ENCODE assay signal across 8 cellular contexts in genomic region chr6:105482227-105482839, GRCh38.
DNase-seq lines count a peak whose midpoint lies in the region; ATAC-seq and TF ChIP-seq lines count a peak whose summit lies in the region.

No MANE protein-coding gene starts in this region.

- H3K9me3 ChIP-seq in DND-41 (ENCODE audit: insufficient read depth, low read length, severe bottlenecking) (peaks cover 2% of the 10 kb centered on the region), psoas muscle (peaks cover under 1% of the 10 kb centered on the region)

- no peak overlapping the region for H3K9ac ChIP-seq in DND-41 (ENCODE audit: low read depth, low read length)

- H3F3A ChIP-seq in GM23338 (replicated peaks; ENCODE audit: low read depth), result no peaks in the 10 kb centered on the region

- H3K27me3 ChIP-seq in DND-41 (ENCODE audit: insufficient read depth, low read length, poor library complexity) (no peaks in the 10 kb centered on the region), psoas muscle (ENCODE audit: insufficient read depth in 3 of 3, low read length in 2 of 3) (no peaks in the 10 kb centered on the region), GM23338 (ENCODE audit: insufficient read depth) (no peaks in the 10 kb centered on the region)

- H3K36me3 Mint-ChIP-seq in GM23338 (ENCODE audit: low read depth), result no peaks in the 10 kb centered on the region

- H3K4me1 ChIP-seq in DND-41 (ENCODE audit: insufficient read depth, low read length) (peaks cover 29% of the 10 kb centered on the region), psoas muscle (no peaks in the 10 kb centered on the region), GM23338 (ENCODE audit: insufficient read depth) (no peaks in the 10 kb centered on the region)

- 35 to 43% (median 41%) methylated on average over 2 of the region's 2 CpGs for WGBS in psoas muscle, 3 donors

- no peaks in the 10 kb centered on the region for H3K27me3 Mint-ChIP-seq in GM23338 (ENCODE audit: insufficient read depth, low read depth, poor library complexity)

- DNase-seq in DND-41, result peak; percentile 29
- DNase-seq in NCI-H1105 (lab: John Stamatoyannopoulos, UW), result peak; percentile 8
- DNase-seq in cardiac fibroblast (ENCODE audit: low read depth in 2 of 2), result peak; percentile 48 to 78
- DNase-seq in psoas muscle, result peak; percentile 21 to 69
- DNase-seq in GM23338 (ENCODE audit: low spot score), result no peak
- DNase-seq in GM19240 (ENCODE audit: insufficient read length, low spot score), result no peak
- DNase-seq in DMS114 treated with DMSO at 0.1 percent for 48 hours (lab: John Stamatoyannopoulos, UW; ENCODE audit: unreplicated experiment), result no peak
- no peak for DNase-seq in ecto neural progenitor cell (ENCODE audit: low spot score)

- TF ChIP-seq CTCF in DND-41 (IDR thresholded peaks at IDR 0.05; ENCODE audit: borderline replicate concordance, extremely low read depth, low read length, poor library complexity, severe bottlenecking), result no peak
- no peak for TF ChIP-seq CTCF in cardiac fibroblast (IDR thresholded peaks at IDR 0.05; ENCODE audit: low read depth, low read length)
- TF ChIP-seq CTCF in psoas muscle (IDR thresholded peaks at IDR 0.05), result no peak
- no peak for TF ChIP-seq CTCF in GM23338 (conservative IDR thresholded peaks at IDR 0.05; ENCODE audit: low read depth in 2 of 2)

- H3K27ac ChIP-seq in DND-41 (ENCODE audit: low read length), result peak overlapping the region; percentile 41
- no peak overlapping the region for H3K27ac ChIP-seq in psoas muscle
- no peak overlapping the region for H3K27ac ChIP-seq in GM23338 (ENCODE audit: low read depth)

- H3K79me2 ChIP-seq in DND-41 (ENCODE audit: insufficient read depth, low read length), result no peaks in the 10 kb centered on the region
- H3K79me2 ChIP-seq in GM23338 (replicated peaks; ENCODE audit: insufficient read depth), result no peaks in the 10 kb centered on the region

- peak overlapping the region; percentile 21; the same call in 1 of the 2 replicates for H3K4me2 ChIP-seq in DND-41 (ENCODE audit: insufficient read depth, low read length)
- H3K4me2 ChIP-seq in GM23338, result no peak overlapping the region

- no peaks in the 10 kb centered on the region for H3K36me3 ChIP-seq in DND-41 (ENCODE audit: insufficient read depth, low read length)
- no peaks in the 10 kb centered on the region for H3K36me3 ChIP-seq in psoas muscle (ENCODE audit: insufficient read depth in 1 of 2, low read depth in 1 of 2)
- H3K36me3 ChIP-seq in GM23338 (ENCODE audit: insufficient read depth), result no peaks in the 10 kb centered on the region

- H4K20me1 ChIP-seq in DND-41 (ENCODE audit: insufficient read depth, low read length) (no peaks in the 10 kb centered on the region), GM23338 (replicated peaks; ENCODE audit: insufficient read depth) (no peaks in the 10 kb centered on the region)

- no peak overlapping the region for H2AFZ ChIP-seq in DND-41 (ENCODE audit: low read depth, low read length)
- H2AFZ ChIP-seq in GM23338, result no peak overlapping the region

- no peaks in the 10 kb centered on the region for H3K9me3 Mint-ChIP-seq in GM23338

- ATAC-seq in DND-41 (ENCODE audit: insufficient read depth, low read depth), result peak; percentile 46; the same call in 1 of the 3 replicates
- ATAC-seq in psoas muscle, result no peak
- no peak for ATAC-seq in GM23338

- H3K27ac Mint-ChIP-seq in GM23338, result no peak overlapping the region

- peaks cover 3% of the 10 kb centered on the region; the same call in 2 of the 3 replicates for H3K4me1 Mint-ChIP-seq in GM23338

- H3K4me3 ChIP-seq in DND-41 (ENCODE audit: low read depth in 1 of 2, low read length in 2 of 2) (no peak overlapping the region), cardiac fibroblast (replicated peaks in 1 of 2; ENCODE audit: low read depth in 2 of 2, low read length in 2 of 2) (no peak overlapping the region), psoas muscle (no peak overlapping the region), GM23338 (no peak overlapping the region)

- H3K4me3 Mint-ChIP-seq in GM23338, result no peak overlapping the region

- H3K9me2 ChIP-seq in GM23338 (ENCODE audit: insufficient read depth), result no peaks in the 10 kb centered on the region; the same call in 1 of the 2 replicates

- intact Hi-C loops in psoas muscle (cut with DNase I), result loop anchor here (5.0 to 10.0 kb wide), 3 partner anchors 742 to 822 kb away; no protein-coding TSS in a partner anchor

TF ChIP-seq in GM23338, 12 proteins besides CTCF, POLR2A, EP300 and RAD21 (continues in another document):
- no peak for TF ChIP-seq EZH2 (IDR thresholded peaks at IDR 0.05; ENCODE audit: low read depth, unreplicated experiment)
- TF ChIP-seq CREB1 (CRISPR knock-in tag; IDR thresholded peaks at IDR 0.05; ENCODE audit: low read depth), result no peak
- TF ChIP-seq, protein P1, sequence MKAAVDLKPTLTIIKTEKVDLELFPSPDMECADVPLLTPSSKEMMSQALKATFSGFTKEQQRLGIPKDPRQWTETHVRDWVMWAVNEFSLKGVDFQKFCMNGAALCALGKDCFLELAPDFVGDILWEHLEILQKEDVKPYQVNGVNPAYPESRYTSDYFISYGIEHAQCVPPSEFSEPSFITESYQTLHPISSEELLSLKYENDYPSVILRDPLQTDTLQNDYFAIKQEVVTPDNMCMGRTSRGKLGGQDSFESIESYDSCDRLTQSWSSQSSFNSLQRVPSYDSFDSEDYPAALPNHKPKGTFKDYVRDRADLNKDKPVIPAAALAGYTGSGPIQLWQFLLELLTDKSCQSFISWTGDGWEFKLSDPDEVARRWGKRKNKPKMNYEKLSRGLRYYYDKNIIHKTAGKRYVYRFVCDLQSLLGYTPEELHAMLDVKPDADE (IDR thresholded peaks at IDR 0.05), result no peak
- TF ChIP-seq, protein P2, sequence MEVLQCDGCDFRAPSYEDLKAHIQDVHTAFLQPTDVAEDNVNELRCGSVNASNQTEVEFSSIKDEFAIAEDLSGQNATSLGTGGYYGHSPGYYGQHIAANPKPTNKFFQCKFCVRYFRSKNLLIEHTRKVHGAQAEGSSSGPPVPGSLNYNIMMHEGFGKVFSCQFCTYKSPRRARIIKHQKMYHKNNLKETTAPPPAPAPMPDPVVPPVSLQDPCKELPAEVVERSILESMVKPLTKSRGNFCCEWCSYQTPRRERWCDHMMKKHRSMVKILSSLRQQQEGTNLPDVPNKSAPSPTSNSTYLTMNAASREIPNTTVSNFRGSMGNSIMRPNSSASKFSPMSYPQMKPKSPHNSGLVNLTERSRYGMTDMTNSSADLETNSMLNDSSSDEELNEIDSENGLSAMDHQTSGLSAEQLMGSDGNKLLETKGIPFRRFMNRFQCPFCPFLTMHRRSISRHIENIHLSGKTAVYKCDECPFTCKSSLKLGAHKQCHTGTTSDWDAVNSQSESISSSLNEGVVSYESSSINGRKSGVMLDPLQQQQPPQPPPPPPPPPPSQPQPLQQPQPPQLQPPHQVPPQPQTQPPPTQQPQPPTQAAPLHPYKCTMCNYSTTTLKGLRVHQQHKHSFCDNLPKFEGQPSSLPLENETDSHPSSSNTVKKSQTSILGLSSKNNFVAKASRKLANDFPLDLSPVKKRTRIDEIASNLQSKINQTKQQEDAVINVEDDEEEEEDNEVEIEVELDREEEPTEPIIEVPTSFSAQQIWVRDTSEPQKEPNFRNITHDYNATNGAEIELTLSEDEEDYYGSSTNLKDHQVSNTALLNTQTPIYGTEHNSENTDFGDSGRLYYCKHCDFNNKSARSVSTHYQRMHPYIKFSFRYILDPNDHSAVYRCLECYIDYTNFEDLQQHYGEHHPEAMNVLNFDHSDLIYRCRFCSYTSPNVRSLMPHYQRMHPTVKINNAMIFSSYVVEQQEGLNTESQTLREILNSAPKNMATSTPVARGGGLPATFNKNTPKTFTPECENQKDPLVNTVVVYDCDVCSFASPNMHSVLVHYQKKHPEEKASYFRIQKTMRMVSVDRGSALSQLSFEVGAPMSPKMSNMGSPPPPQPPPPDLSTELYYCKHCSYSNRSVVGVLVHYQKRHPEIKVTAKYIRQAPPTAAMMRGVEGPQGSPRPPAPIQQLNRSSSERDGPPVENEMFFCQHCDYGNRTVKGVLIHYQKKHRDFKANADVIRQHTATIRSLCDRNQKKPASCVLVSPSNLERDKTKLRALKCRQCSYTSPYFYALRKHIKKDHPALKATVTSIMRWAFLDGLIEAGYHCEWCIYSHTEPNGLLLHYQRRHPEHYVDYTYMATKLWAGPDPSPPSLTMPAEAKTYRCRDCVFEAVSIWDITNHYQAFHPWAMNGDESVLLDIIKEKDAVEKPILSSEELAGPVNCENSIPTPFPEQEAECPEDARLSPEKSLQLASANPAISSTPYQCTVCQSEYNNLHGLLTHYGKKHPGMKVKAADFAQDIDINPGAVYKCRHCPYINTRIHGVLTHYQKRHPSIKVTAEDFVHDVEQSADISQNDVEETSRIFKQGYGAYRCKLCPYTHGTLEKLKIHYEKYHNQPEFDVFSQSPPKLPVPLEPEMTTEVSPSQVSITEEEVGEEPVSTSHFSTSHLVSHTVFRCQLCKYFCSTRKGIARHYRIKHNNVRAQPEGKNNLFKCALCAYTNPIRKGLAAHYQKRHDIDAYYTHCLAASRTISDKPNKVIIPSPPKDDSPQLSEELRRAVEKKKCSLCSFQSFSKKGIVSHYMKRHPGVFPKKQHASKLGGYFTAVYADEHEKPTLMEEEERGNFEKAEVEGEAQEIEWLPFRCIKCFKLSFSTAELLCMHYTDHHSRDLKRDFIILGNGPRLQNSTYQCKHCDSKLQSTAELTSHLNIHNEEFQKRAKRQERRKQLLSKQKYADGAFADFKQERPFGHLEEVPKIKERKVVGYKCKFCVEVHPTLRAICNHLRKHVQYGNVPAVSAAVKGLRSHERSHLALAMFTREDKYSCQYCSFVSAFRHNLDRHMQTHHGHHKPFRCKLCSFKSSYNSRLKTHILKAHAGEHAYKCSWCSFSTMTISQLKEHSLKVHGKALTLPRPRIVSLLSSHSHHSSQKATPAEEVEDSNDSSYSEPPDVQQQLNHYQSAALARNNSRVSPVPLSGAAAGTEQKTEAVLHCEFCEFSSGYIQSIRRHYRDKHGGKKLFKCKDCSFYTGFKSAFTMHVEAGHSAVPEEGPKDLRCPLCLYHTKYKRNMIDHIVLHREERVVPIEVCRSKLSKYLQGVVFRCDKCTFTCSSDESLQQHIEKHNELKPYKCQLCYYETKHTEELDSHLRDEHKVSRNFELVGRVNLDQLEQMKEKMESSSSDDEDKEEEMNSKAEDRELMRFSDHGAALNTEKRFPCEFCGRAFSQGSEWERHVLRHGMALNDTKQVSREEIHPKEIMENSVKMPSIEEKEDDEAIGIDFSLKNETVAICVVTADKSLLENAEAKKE (CRISPR knock-in tag; IDR thresholded peaks at IDR 0.05), result no peak
- no peak for TF ChIP-seq EZH2phosphoT487 (IDR thresholded peaks at IDR 0.05; ENCODE audit: unreplicated experiment)

Comparison
In these comparisons a context has a peak if more than half of its experiments do, and no peak if none do; other contexts are left out.
1. DNase-seq: peak in DND-41 (single experiment), NCI-H1105 (single experiment), cardiac fibroblast (2 of 2) and psoas muscle (2 of 2); none in GM23338 (single experiment), GM19240 (single experiment), DMS114 treated with DMSO at 0.1 percent for 48 hours (single experiment) and ecto neural progenitor cell (single experiment).